In the genomic region with DNA sequence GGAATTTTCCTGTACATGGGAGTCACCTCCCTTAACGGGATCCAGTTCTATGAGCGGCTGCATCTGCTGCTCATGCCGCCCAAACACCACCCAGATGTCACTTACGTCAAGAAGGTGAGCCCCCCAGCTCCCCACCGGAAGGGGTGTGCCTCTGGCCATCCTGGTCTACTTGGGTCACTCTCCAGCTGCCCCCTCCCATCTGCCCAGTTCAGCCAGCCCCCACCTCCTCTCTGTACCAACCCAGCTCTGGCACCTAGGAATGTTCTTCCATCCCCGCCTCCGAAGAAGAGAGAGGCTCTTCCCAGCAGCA, we compare ENCODE assay signal across 22 cellular contexts.
"Had no signal": no experiment of that assay in that cellular context is flagged by ENCODE, and none has a peak within 500 bp of the region (broad histone marks: within the 10 kb centered on the region; RNA-seq: fewer than 3 reads in every experiment).

No MANE protein-coding gene starts in this region.

- H3K27me3 ChIP-seq: esophagus squamous epithelium, heart right ventricle, neutrophil, right lobe of liver, stomach had no signal

- H3K9me3 Mint-ChIP-seq: activated CD4-positive, alpha-beta memory T cell treated with anti-CD3 and anti-CD28 coated beads, Interleukin-2, amount 10 ng/mL, durations not matched to agents 7 days and 5 days; activated T-helper 17 cell treated with anti-CD3 and anti-CD28 coated beads, Interleukin-2, amount 50 U/mL, for 72 hours; effector memory CD8-positive, alpha-beta T cell; memory B cell; naive B cell had no signal

- H3K4me3 Mint-ChIP-seq: activated CD4-positive, alpha-beta memory T cell treated with anti-CD3 and anti-CD28 coated beads, Interleukin-2, amount 10 ng/mL, durations not matched to agents 7 days and 5 days; activated CD8-positive, alpha-beta memory T cell treated with anti-CD3 and anti-CD28 coated beads, Interleukin-2, amount 10 ng/mL, durations not matched to agents 7 days and 5 days; activated T-helper 17 cell treated with anti-CD3 and anti-CD28 coated beads, Interleukin-2, amount 50 U/mL, for 72 hours; effector memory CD8-positive, alpha-beta T cell; memory B cell had no signal

- DNase-seq: activated CD4-positive, alpha-beta memory T cell treated with anti-CD3 and anti-CD28 coated beads, Interleukin-2, amount 10 ng/mL, durations not matched to agents 7 days and 5 days; activated CD4-positive, alpha-beta T cell treated with anti-CD3 and anti-CD28 coated beads for 4 hours; activated CD8-positive, alpha-beta memory T cell treated with anti-CD3 and anti-CD28 coated beads, Interleukin-2, amount 10 ng/mL, durations not matched to agents 7 days and 5 days; activated naive CD4-positive, alpha-beta T cell treated with Interleukin-2 at 50 U/mL for 16 hours; effector memory CD8-positive, alpha-beta T cell; esophagus squamous epithelium; heart right ventricle; kidney glomerular epithelial cell; left ventricle myocardium inferior; naive B cell; right lobe of liver; small intestine; stimulated activated CD4-positive, alpha-beta T cell treated with anti-CD3 and anti-CD28 coated beads, Interleukin-15, amount 100 ng/mL, for 24 hours; stimulated activated CD4-positive, alpha-beta T cell treated with anti-CD3 and anti-CD28 coated beads, Interleukin-2, amount 100 ng/mL, for 48 hours; stomach; T-helper 2 cell; trophoblast cell had no signal

- H3K4me3 ChIP-seq: esophagus squamous epithelium, heart right ventricle, left ventricle myocardium inferior, mucosa of descending colon, right lobe of liver, stomach had no signal

- H3K9me3 ChIP-seq: esophagus squamous epithelium, heart right ventricle, left ventricle myocardium inferior, mucosa of descending colon, neutrophil, right lobe of liver, stomach had no signal

- H3K9ac ChIP-seq: parathyroid adenoma had no signal

- ATAC-seq: activated CD8-positive, alpha-beta memory T cell treated with anti-CD3 and anti-CD28 coated beads, Interleukin-2, amount 10 ng/mL, durations not matched to agents 7 days and 5 days; activated T-helper 17 cell treated with anti-CD3 and anti-CD28 coated beads, Interleukin-2, amount 50 U/mL, for 72 hours; effector memory CD8-positive, alpha-beta T cell; heart right ventricle; mucosa of descending colon; right lobe of liver had no signal

- H3K27ac Mint-ChIP-seq: activated CD4-positive, alpha-beta memory T cell treated with anti-CD3 and anti-CD28 coated beads, Interleukin-2, amount 10 ng/mL, durations not matched to agents 7 days and 5 days; activated CD8-positive, alpha-beta memory T cell treated with anti-CD3 and anti-CD28 coated beads, Interleukin-2, amount 10 ng/mL, durations not matched to agents 7 days and 5 days; activated T-helper 17 cell treated with anti-CD3 and anti-CD28 coated beads, Interleukin-2, amount 50 U/mL, for 72 hours; effector memory CD8-positive, alpha-beta T cell; memory B cell had no signal

- H3K27me3 Mint-ChIP-seq: activated CD4-positive, alpha-beta memory T cell treated with anti-CD3 and anti-CD28 coated beads, Interleukin-2, amount 10 ng/mL, durations not matched to agents 7 days and 5 days; activated CD8-positive, alpha-beta memory T cell treated with anti-CD3 and anti-CD28 coated beads, Interleukin-2, amount 10 ng/mL, durations not matched to agents 7 days and 5 days; activated T-helper 17 cell treated with anti-CD3 and anti-CD28 coated beads, Interleukin-2, amount 50 U/mL, for 72 hours; effector memory CD8-positive, alpha-beta T cell; memory B cell; naive B cell had no signal

- H3K27ac ChIP-seq: esophagus squamous epithelium, heart right ventricle, left ventricle myocardium inferior, neutrophil, parathyroid adenoma, right lobe of liver, stomach had no signal

- H3K4me1 Mint-ChIP-seq: activated T-helper 17 cell treated with anti-CD3 and anti-CD28 coated beads, Interleukin-2, amount 50 U/mL, for 72 hours had no signal

- H2AFZ ChIP-seq: parathyroid adenoma had no signal
